Comparison of ENCODE assay signal across 18 cellular contexts in the genomic region with DNA sequence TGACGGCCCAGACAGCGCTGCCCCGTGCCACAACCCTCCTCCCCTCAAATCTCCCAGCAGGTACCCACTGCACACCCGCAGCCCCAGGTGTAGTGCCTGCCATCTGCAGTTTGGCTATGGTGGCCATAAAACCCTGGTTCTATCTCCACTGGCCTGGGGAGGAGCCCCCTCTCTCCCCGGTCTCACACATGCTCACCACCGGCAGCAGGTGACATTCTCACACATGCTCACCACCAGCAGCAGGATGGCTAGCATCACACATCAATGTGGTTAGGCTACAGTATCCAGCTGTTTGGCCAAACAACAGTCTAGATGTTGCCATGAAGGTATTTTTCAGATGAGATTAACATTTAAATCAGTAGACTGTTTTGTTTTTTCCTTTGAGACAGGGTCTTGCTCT. TPM values are rescaled to one million over a fixed set of nuclear protein-coding genes. Genes with fewer than 3 reads are reported as not detected.
DNase-seq lines count a peak whose midpoint lies in the region; ATAC-seq and TF ChIP-seq lines count a peak whose summit lies in the region.
"Had no signal": no experiment of that assay in that cellular context is flagged by ENCODE, and none has a peak within 500 bp of the region (broad histone marks: within the 10 kb centered on the region; RNA-seq: fewer than 3 reads in every experiment).

No MANE protein-coding gene starts in this region.

- H3K27me3 ChIP-seq in right atrium auricular region (no peaks in the 10 kb centered on the region), left ventricle myocardium inferior (ENCODE audit: low read depth) (no peaks in the 10 kb centered on the region)

- peak; percentile 63 for ATAC-seq in central memory CD8-positive, alpha-beta T cell (replicated peaks; ENCODE audit: extremely low read depth, poor library complexity, severe bottlenecking)
- no peak for ATAC-seq in esophagus mucosa
- ATAC-seq: A549, HCT116 had no signal

- DNase-seq in right atrium auricular region (ENCODE audit: low spot score) (no peak), left ventricle myocardium inferior (no peak), neural crest cell (ENCODE audit: low read depth, low spot score) (no peak), GM10266 (ENCODE audit: extremely low spot score) (no peak), D341Med (ENCODE audit: low spot score) (no peak)
- no peak for DNase-seq in central memory CD8-positive, alpha-beta T cell (ENCODE audit: low spot score in 2 of 2)
- DNase-seq: AML-193; CD4-positive, CD25-positive, alpha-beta regulatory T cell; DMS79; NCI-H2029; NCI-H2171; NCI-H446 treated with DMSO at 0.1 percent for 48 hours; NCI-H748 treated with DMSO at 0.1 percent for 48 hours; Right ventricle myocardium superior; SK-N-SH had no signal

- TF ChIP-seq CTCF in right atrium auricular region (IDR thresholded peaks at IDR 0.05) = no peak
- no peak for TF ChIP-seq CTCF in left ventricle myocardium inferior (IDR thresholded peaks at IDR 0.05; ENCODE audit: borderline replicate concordance)
- TF ChIP-seq CTCF in neural crest cell (conservative IDR thresholded peaks at IDR 0.05) = no peak
- TF ChIP-seq CTCF in GM10266 (IDR thresholded peaks at IDR 0.05; ENCODE audit: control insufficient read depth, insufficient read depth, low read depth, missing control alignments) = no peak

- no peaks in the 10 kb centered on the region for H3K27me3 Mint-ChIP-seq in central memory CD8-positive, alpha-beta T cell
- no peaks in the 10 kb centered on the region for H3K27me3 Mint-ChIP-seq in neural crest cell (ENCODE audit: low read depth)

- intact Hi-C loops in left ventricle myocardium inferior (cut with micrococcal nuclease) = no loop called here

- H3K9me3 ChIP-seq in right atrium auricular region = no peaks in the 10 kb centered on the region
- no peaks in the 10 kb centered on the region for H3K9me3 ChIP-seq in left ventricle myocardium inferior (replicated peaks)
- H3K9me3 ChIP-seq: A549, SK-N-SH had no signal

- peak overlapping the region; percentile 34 for H3K4me3 Mint-ChIP-seq in central memory CD8-positive, alpha-beta T cell
- H3K4me3 Mint-ChIP-seq in neural crest cell = no peak overlapping the region
- H3K4me3 Mint-ChIP-seq: CD4-positive, CD25-positive, alpha-beta regulatory T cell had no signal

- H3K4me1 Mint-ChIP-seq in central memory CD8-positive, alpha-beta T cell = peaks cover 73% of the 10 kb centered on the region
- H3K4me1 Mint-ChIP-seq in neural crest cell = peaks cover 26% of the 10 kb centered on the region

- H3K36me3 ChIP-seq in right atrium auricular region (no peaks in the 10 kb centered on the region), left ventricle myocardium inferior (no peaks in the 10 kb centered on the region)

- peaks cover 18% of the 10 kb centered on the region for H3K36me3 Mint-ChIP-seq in central memory CD8-positive, alpha-beta T cell (ENCODE audit: insufficient read depth)
- no peaks in the 10 kb centered on the region for H3K36me3 Mint-ChIP-seq in neural crest cell (ENCODE audit: low read depth)

- H3K4me3 ChIP-seq in right atrium auricular region (no peak overlapping the region), left ventricle myocardium inferior (no peak overlapping the region)
- H3K4me3 ChIP-seq: A549 had no signal

- H3K27ac ChIP-seq in right atrium auricular region = peak overlapping the region; percentile 76 to 86
- H3K27ac ChIP-seq in left ventricle myocardium inferior (replicated peaks) = no peak overlapping the region
- H3K27ac ChIP-seq: A549 had no signal

- H3K4me1 ChIP-seq in right atrium auricular region = peaks cover 4 to 96% of the 10 kb centered on the region in 2 donors
- peaks cover 92% of the 10 kb centered on the region for H3K4me1 ChIP-seq in left ventricle myocardium inferior

- H3K27ac Mint-ChIP-seq in central memory CD8-positive, alpha-beta T cell (ENCODE audit: low read depth) = peak overlapping the region; percentile 33
- H3K27ac Mint-ChIP-seq in neural crest cell (ENCODE audit: unreplicated experiment) = peak overlapping the region; percentile 50
- H3K27ac Mint-ChIP-seq: CD4-positive, CD25-positive, alpha-beta regulatory T cell had no signal

- H3K9me3 Mint-ChIP-seq in central memory CD8-positive, alpha-beta T cell = no peaks in the 10 kb centered on the region
- no peaks in the 10 kb centered on the region for H3K9me3 Mint-ChIP-seq in neural crest cell
- H3K9me3 Mint-ChIP-seq: CD4-positive, CD25-positive, alpha-beta regulatory T cell had no signal

RNA-seq across cellular contexts. Expression of a gene that starts 31.2 kb away (rescaled TPM):
- total RNA-seq in right atrium auricular region (10 to 100 TPM; 12.4 to 17.5 TPM), left ventricle myocardium inferior (7.9 TPM), neural crest cell (11.1 and 14.2 TPM in 2 replicates), esophagus mucosa (7.5 TPM)

RNA-seq across cellular contexts. Expression of a gene that starts 52.7 kb away (rescaled TPM):
- 100 to 1,000 TPM; 192 to 345 TPM for total RNA-seq in right atrium auricular region
- 153 TPM for total RNA-seq in left ventricle myocardium inferior
- total RNA-seq in neural crest cell = 173 and 175 TPM in 2 replicates
- 125 TPM for total RNA-seq in esophagus mucosa

RNA-seq across cellular contexts. Expression of a gene that starts 52.8 kb away (rescaled TPM):
- 10 to 100 TPM; 24.1 to 49.4 TPM for total RNA-seq in right atrium auricular region
- 24.1 TPM for total RNA-seq in left ventricle myocardium inferior
- total RNA-seq in neural crest cell = 251 and 254 TPM in 2 replicates
- total RNA-seq in esophagus mucosa = 8.5 TPM
